1 cellular context compared by ENCODE assay signal in genomic region chr18:59273936-59274928, GRCh38.
TF ChIP-seq lines count a peak whose summit lies in the region.

No MANE protein-coding gene starts in this region.

TF ChIP-seq in H1, 55 proteins besides CTCF, POLR2A, EP300 and RAD21:
- TF ChIP-seq KDM4A (IDR thresholded peaks at IDR 0.05; ENCODE audit: low read depth, low read length, severe bottlenecking) (peak; percentile 40), RNF2 (IDR thresholded peaks at IDR 0.05; ENCODE audit: borderline replicate concordance, low read depth, low read length, missing control alignments, poor library complexity, severe bottlenecking) (peak; percentile 56), EZH2 (IDR thresholded peaks at IDR 0.05; ENCODE audit: low read depth, low read length, severe bottlenecking) (peak; percentile 70), ATF2 (IDR thresholded peaks at IDR 0.05; ENCODE audit: low read length) (no peak), SAP30 (IDR thresholded peaks at IDR 0.05; ENCODE audit: insufficient read depth, insufficient replicate concordance, low read length) (no peak), SUZ12 (IDR thresholded peaks at IDR 0.05; ENCODE audit: low read length) (peak; percentile 77)
